Comparison of ENCODE assay signal across 1 cellular context in the genomic region with DNA sequence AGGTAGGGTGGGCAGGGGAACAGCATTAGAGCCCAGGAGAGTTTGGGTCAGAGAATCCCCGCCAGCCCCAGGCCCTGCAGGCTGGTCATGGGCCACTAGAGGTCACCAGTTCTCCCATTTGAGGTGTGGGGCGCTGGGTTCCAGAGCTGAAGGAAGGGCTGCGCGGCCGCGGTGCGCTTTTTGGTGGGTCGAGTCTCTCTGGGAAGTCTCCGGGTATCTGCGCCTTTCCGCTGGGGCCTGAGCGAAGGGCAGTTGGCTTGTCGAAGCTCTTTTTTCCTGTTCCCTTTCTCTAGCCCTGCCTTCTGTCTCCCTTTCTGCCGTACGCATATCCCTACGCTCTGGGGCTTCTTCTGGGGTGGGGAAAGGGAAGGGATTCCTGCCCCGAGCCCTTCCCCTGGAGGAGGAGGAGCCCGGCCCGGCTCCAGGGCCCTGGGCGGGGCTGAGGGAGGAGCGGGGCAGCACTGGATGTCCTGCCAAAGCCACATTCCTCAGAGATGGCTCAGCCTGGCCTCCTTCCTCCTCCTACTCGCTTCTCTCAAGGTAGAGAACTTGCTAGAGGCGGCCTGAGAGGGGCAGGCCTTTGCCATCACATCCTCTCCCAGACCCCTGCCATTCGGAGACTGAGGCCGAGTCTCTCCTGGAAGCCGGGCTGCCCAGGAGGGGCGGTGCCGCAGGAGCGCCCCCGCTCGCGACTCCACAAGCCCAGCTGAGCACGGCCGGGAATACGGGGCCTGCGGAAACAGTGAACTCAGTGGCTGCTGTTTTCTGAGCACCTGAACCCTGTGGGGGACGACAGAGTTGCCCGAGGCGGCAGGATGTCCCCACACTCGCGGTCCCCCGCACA.
TF ChIP-seq lines count a peak whose summit lies in the region.

No MANE protein-coding gene starts in this region.

TF ChIP-seq in HEK293, 187 proteins besides CTCF, POLR2A, EP300 and RAD21 (continued from another document and continues in another):
- TF ChIP-seq, protein P1, sequence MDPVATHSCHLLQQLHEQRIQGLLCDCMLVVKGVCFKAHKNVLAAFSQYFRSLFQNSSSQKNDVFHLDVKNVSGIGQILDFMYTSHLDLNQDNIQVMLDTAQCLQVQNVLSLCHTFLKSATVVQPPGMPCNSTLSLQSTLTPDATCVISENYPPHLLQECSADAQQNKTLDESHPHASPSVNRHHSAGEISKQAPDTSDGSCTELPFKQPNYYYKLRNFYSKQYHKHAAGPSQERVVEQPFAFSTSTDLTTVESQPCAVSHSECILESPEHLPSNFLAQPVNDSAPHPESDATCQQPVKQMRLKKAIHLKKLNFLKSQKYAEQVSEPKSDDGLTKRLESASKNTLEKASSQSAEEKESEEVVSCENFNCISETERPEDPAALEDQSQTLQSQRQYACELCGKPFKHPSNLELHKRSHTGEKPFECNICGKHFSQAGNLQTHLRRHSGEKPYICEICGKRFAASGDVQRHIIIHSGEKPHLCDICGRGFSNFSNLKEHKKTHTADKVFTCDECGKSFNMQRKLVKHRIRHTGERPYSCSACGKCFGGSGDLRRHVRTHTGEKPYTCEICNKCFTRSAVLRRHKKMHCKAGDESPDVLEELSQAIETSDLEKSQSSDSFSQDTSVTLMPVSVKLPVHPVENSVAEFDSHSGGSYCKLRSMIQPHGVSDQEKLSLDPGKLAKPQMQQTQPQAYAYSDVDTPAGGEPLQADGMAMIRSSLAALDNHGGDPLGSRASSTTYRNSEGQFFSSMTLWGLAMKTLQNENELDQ (tag by site-specific recombination; IDR thresholded peaks at IDR 0.05; ENCODE audit: low read depth): no peak
- TF ChIP-seq, protein P2, sequence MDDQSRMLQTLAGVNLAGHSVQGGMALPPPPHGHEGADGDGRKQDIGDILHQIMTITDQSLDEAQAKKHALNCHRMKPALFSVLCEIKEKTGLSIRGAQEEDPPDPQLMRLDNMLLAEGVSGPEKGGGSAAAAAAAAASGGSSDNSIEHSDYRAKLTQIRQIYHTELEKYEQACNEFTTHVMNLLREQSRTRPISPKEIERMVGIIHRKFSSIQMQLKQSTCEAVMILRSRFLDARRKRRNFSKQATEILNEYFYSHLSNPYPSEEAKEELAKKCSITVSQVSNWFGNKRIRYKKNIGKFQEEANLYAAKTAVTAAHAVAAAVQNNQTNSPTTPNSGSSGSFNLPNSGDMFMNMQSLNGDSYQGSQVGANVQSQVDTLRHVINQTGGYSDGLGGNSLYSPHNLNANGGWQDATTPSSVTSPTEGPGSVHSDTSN (CRISPR knock-in tag; IDR thresholded peaks at IDR 0.05): 0 out of 2 replicates have a peak, but pooled peaks have one; percentile 38
- TF ChIP-seq, protein P3, sequence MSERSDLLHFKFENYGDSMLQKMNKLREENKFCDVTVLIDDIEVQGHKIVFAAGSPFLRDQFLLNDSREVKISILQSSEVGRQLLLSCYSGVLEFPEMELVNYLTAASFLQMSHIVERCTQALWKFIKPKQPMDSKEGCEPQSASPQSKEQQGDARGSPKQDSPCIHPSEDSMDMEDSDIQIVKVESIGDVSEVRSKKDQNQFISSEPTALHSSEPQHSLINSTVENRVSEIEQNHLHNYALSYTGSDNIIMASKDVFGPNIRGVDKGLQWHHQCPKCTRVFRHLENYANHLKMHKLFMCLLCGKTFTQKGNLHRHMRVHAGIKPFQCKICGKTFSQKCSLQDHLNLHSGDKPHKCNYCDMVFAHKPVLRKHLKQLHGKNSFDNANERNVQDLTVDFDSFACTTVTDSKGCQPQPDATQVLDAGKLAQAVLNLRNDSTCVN (tag by site-specific recombination; optimal IDR thresholded peaks at IDR 0.05): peak; percentile 71
- TF ChIP-seq ZNF341 (tag by site-specific recombination; IDR thresholded peaks at IDR 0.05; ENCODE audit: low read depth): peak; percentile 46
- TF ChIP-seq KLF16 (tag by site-specific recombination; IDR thresholded peaks at IDR 0.05): 0 out of 2 replicates have a peak, but pooled peaks have one; percentile 7
- TF ChIP-seq, protein P4, sequence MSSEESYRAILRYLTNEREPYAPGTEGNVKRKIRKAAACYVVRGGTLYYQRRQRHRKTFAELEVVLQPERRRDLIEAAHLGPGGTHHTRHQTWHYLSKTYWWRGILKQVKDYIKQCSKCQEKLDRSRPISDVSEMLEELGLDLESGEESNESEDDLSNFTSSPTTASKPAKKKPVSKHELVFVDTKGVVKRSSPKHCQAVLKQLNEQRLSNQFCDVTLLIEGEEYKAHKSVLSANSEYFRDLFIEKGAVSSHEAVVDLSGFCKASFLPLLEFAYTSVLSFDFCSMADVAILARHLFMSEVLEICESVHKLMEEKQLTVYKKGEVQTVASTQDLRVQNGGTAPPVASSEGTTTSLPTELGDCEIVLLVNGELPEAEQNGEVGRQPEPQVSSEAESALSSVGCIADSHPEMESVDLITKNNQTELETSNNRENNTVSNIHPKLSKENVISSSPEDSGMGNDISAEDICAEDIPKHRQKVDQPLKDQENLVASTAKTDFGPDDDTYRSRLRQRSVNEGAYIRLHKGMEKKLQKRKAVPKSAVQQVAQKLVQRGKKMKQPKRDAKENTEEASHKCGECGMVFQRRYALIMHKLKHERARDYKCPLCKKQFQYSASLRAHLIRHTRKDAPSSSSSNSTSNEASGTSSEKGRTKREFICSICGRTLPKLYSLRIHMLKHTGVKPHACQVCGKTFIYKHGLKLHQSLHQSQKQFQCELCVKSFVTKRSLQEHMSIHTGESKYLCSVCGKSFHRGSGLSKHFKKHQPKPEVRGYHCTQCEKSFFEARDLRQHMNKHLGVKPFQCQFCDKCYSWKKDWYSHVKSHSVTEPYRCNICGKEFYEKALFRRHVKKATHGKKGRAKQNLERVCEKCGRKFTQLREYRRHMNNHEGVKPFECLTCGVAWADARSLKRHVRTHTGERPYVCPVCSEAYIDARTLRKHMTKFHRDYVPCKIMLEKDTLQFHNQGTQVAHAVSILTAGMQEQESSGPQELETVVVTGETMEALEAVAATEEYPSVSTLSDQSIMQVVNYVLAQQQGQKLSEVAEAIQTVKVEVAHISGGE (tag by site-specific recombination; conservative IDR thresholded peaks at IDR 0.05; ENCODE audit: low read depth): peak; percentile 38
- peak; percentile 57; the same call in 1 of the 2 replicates for TF ChIP-seq SP7 (tag by site-specific recombination; IDR thresholded peaks at IDR 0.05)
- no peak for TF ChIP-seq ZNF16 (tag by site-specific recombination; IDR thresholded peaks at IDR 0.05; ENCODE audit: low read depth)
- TF ChIP-seq, protein P5, sequence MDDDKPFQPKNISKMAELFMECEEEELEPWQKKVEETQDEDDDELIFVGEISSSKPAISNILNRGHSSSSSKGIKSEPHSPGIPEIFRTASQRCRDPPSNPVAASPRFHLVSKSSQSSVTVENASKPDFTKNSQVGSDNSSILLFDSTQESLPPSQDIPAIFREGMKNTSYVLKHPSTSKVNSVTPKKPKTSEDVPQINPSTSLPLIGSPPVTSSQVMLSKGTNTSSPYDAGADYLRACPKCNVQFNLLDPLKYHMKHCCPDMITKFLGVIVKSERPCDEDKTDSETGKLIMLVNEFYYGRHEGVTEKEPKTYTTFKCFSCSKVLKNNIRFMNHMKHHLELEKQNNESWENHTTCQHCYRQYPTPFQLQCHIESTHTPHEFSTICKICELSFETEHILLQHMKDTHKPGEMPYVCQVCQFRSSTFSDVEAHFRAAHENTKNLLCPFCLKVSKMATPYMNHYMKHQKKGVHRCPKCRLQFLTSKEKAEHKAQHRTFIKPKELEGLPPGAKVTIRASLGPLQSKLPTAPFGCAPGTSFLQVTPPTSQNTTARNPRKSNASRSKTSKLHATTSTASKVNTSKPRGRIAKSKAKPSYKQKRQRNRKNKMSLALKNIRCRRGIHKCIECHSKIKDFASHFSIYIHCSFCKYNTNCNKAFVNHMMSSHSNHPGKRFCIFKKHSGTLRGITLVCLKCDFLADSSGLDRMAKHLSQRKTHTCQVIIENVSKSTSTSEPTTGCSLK (tag by site-specific recombination; IDR thresholded peaks at IDR 0.05): no peak
- peak; percentile 69; the same call in 1 of the 2 replicates for TF ChIP-seq ZNF561 (tag by site-specific recombination; IDR thresholded peaks at IDR 0.05; ENCODE audit: borderline replicate concordance)
- no peak for TF ChIP-seq ZNF175 (tag by site-specific recombination; IDR thresholded peaks at IDR 0.05)
- TF ChIP-seq ZNF155 (tag by site-specific recombination; IDR thresholded peaks at IDR 0.05): no peak
- TF ChIP-seq, protein P6, sequence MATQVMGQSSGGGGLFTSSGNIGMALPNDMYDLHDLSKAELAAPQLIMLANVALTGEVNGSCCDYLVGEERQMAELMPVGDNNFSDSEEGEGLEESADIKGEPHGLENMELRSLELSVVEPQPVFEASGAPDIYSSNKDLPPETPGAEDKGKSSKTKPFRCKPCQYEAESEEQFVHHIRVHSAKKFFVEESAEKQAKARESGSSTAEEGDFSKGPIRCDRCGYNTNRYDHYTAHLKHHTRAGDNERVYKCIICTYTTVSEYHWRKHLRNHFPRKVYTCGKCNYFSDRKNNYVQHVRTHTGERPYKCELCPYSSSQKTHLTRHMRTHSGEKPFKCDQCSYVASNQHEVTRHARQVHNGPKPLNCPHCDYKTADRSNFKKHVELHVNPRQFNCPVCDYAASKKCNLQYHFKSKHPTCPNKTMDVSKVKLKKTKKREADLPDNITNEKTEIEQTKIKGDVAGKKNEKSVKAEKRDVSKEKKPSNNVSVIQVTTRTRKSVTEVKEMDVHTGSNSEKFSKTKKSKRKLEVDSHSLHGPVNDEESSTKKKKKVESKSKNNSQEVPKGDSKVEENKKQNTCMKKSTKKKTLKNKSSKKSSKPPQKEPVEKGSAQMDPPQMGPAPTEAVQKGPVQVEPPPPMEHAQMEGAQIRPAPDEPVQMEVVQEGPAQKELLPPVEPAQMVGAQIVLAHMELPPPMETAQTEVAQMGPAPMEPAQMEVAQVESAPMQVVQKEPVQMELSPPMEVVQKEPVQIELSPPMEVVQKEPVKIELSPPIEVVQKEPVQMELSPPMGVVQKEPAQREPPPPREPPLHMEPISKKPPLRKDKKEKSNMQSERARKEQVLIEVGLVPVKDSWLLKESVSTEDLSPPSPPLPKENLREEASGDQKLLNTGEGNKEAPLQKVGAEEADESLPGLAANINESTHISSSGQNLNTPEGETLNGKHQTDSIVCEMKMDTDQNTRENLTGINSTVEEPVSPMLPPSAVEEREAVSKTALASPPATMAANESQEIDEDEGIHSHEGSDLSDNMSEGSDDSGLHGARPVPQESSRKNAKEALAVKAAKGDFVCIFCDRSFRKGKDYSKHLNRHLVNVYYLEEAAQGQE (tag by site-specific recombination; IDR thresholded peaks at IDR 0.05): no peak
- TF ChIP-seq ZSCAN23 (tag by site-specific recombination; IDR thresholded peaks at IDR 0.05): peak; percentile 63; the same call in 1 of the 2 replicates
- peak; percentile 98 for TF ChIP-seq ZBTB48 (tag by site-specific recombination; IDR thresholded peaks at IDR 0.05)
- peak; percentile 98 for TF ChIP-seq ZSCAN16 (tag by site-specific recombination; IDR thresholded peaks at IDR 0.05)
- TF ChIP-seq ZNF350 (tag by site-specific recombination; IDR thresholded peaks at IDR 0.05): no peak
- peak; percentile 91 for TF ChIP-seq TRIM28 (IDR thresholded peaks at IDR 0.05; ENCODE audit: borderline replicate concordance, low read length)
- TF ChIP-seq ZXDB (tag by site-specific recombination; IDR thresholded peaks at IDR 0.05): peak; percentile 79; the same call in 1 of the 2 replicates
- TF ChIP-seq, protein P7, sequence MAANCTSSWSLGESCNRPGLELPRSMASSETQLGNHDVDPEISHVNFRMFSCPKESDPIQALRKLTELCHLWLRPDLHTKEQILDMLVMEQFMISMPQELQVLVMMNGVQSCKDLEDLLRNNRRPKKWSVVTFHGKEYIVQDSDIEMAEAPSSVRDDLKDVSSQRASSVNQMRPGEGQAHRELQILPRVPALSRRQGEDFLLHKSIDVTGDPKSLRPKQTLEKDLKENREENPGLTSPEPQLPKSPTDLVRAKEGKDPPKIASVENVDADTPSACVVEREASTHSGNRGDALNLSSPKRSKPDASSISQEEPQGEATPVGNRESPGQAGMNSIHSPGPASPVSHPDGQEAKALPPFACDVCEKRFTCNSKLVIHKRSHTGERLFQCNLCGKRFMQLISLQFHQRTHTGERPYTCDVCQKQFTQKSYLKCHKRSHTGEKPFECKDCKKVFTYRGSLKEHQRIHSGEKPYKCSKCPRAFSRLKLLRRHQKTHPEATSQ (tag by site-specific recombination; IDR thresholded peaks at IDR 0.05): no peak
- TF ChIP-seq ZNF843 (tag by site-specific recombination; IDR thresholded peaks at IDR 0.05): no peak; the same call in 1 of the 2 replicates
- TF ChIP-seq BCL11B (tag by site-specific recombination; IDR thresholded peaks at IDR 0.05; ENCODE audit: low read depth): 0 out of 2 replicates have a peak, but pooled peaks have one; percentile 32
- TF ChIP-seq ZNF10 (tag by site-specific recombination; IDR thresholded peaks at IDR 0.05): peak; percentile 42; the same call in 1 of the 2 replicates
- TF ChIP-seq, protein P8, sequence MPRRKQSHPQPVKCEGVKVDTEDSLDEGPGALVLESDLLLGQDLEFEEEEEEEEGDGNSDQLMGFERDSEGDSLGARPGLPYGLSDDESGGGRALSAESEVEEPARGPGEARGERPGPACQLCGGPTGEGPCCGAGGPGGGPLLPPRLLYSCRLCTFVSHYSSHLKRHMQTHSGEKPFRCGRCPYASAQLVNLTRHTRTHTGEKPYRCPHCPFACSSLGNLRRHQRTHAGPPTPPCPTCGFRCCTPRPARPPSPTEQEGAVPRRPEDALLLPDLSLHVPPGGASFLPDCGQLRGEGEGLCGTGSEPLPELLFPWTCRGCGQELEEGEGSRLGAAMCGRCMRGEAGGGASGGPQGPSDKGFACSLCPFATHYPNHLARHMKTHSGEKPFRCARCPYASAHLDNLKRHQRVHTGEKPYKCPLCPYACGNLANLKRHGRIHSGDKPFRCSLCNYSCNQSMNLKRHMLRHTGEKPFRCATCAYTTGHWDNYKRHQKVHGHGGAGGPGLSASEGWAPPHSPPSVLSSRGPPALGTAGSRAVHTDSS (tag by site-specific recombination; IDR thresholded peaks at IDR 0.05): 0 out of 2 replicates have a peak, but pooled peaks have one; percentile 16
- TF ChIP-seq ZNF660 (tag by site-specific recombination; IDR thresholded peaks at IDR 0.05): peak; percentile 41; the same call in 1 of the 2 replicates
- no peak for TF ChIP-seq ZNF510 (tag by site-specific recombination; IDR thresholded peaks at IDR 0.05; ENCODE audit: insufficient replicate concordance)
- TF ChIP-seq ZNF501 (tag by site-specific recombination; IDR thresholded peaks at IDR 0.05): peak; percentile 92
- peak; percentile 31; the same call in 1 of the 2 replicates for TF ChIP-seq OSR2 (tag by site-specific recombination; IDR thresholded peaks at IDR 0.05)
- TF ChIP-seq KLF8 (tag by site-specific recombination; IDR thresholded peaks at IDR 0.05): peak; percentile 97
- peak; percentile 34 for TF ChIP-seq ZNF2 (tag by site-specific recombination; IDR thresholded peaks at IDR 0.05)
- TF ChIP-seq SP3 (tag by site-specific recombination; IDR thresholded peaks at IDR 0.05): peak; percentile 87
- peak; percentile 40 for TF ChIP-seq EGR2 (tag by site-specific recombination; IDR thresholded peaks at IDR 0.05; ENCODE audit: low read depth)
- TF ChIP-seq ZNF214 (tag by site-specific recombination; IDR thresholded peaks at IDR 0.05; ENCODE audit: borderline replicate concordance): no peak
- peak; percentile 65 for TF ChIP-seq ZSCAN30 (tag by site-specific recombination; IDR thresholded peaks at IDR 0.05)
- TF ChIP-seq BCL11A (tag by site-specific recombination; IDR thresholded peaks at IDR 0.05; ENCODE audit: low read depth): peak; percentile 69
- peak; percentile 42 for TF ChIP-seq ZNF76 (tag by site-specific recombination; IDR thresholded peaks at IDR 0.05; ENCODE audit: borderline replicate concordance, low read depth)
